Comparison of ENCODE assay signal across 12 cellular contexts in genomic region chr6:133891814-133892443, GRCh38. TPM values are rescaled to one million over a fixed set of nuclear protein-coding genes. Genes with fewer than 3 reads are reported as not detected.
A peak's percentile ranks its signal among the peaks of the same experiment; 100 is the strongest.
DNase-seq lines count a peak whose midpoint lies in the region; ATAC-seq and FAIRE-seq lines count a peak whose summit lies in the region.
"Had no signal": no experiment of that assay in that cellular context is flagged by ENCODE, and none has a peak within 500 bp of the region (broad histone marks: within the 10 kb centered on the region; RNA-seq: fewer than 3 reads in every experiment).

No MANE protein-coding gene starts in this region.

- H3K27me3 Mint-ChIP-seq in stimulated activated naive CD8-positive, alpha-beta T cell treated with anti-CD3 and anti-CD28 coated beads, Interleukin-15, Interleukin-2, amounts not matched to agents 100 ng/mL and 50 ng/mL, for 24 hours = peaks cover 93% of the 10 kb centered on the region
- H3K27me3 Mint-ChIP-seq in effector memory CD8-positive, alpha-beta T cell = peaks cover 97 to 100% of the 10 kb centered on the region in 2 donors
- H3K27me3 Mint-ChIP-seq in naive thymus-derived CD8-positive, alpha-beta T cell = peaks cover 60 to 100% (median 83%) of the 10 kb centered on the region in 5 donors

- no peak for ATAC-seq in stimulated activated naive CD8-positive, alpha-beta T cell treated with anti-CD3 and anti-CD28 coated beads, Interleukin-15, Interleukin-2, amounts not matched to agents 100 U/mL and 50 U/mL, for 24 hours
- ATAC-seq in effector memory CD8-positive, alpha-beta T cell (replicated peaks) = no peak
- ATAC-seq in naive thymus-derived CD8-positive, alpha-beta T cell = no peak
- no peak for ATAC-seq in HG03469 (IDR thresholded peaks at IDR 0.05; ENCODE audit: unreplicated experiment)
- no peak for ATAC-seq in GM19455 (IDR thresholded peaks at IDR 0.05; ENCODE audit: unreplicated experiment)

- DNase-seq in stimulated activated naive CD8-positive, alpha-beta T cell treated with anti-CD3 and anti-CD28 coated beads, Interleukin-15, Interleukin-2, amounts not matched to agents 100 U/mL and 50 U/mL, for 24 hours = no peak
- DNase-seq in effector memory CD8-positive, alpha-beta T cell = no peak
- no peak for DNase-seq in naive thymus-derived CD8-positive, alpha-beta T cell
- DNase-seq in NOMO-1 treated with DMSO at 0.1 percent for 48 hours (lab: John Stamatoyannopoulos, UW; ENCODE audit: unreplicated experiment) (no peak), HTR-8/SVneo (ENCODE audit: insufficient read length, low spot score) (no peak)
- DNase-seq: RPMI8226; stimulated activated naive CD4-positive, alpha-beta T cell treated with Interleukin-2 at 50 U/mL for 16 hours had no signal

- H3K4me3 Mint-ChIP-seq in stimulated activated naive CD8-positive, alpha-beta T cell treated with anti-CD3 and anti-CD28 coated beads, Interleukin-15, Interleukin-2, amounts not matched to agents 100 ng/mL and 50 ng/mL, for 24 hours = peak overlapping the region; percentile 27
- H3K4me3 Mint-ChIP-seq in effector memory CD8-positive, alpha-beta T cell = peak overlapping the region; percentile 68 to 73
- peak overlapping the region in 9 of 10 donors; percentile 51 to 78 (median 70) for H3K4me3 Mint-ChIP-seq in naive thymus-derived CD8-positive, alpha-beta T cell

- H3K4me1 Mint-ChIP-seq in stimulated activated naive CD8-positive, alpha-beta T cell treated with anti-CD3 and anti-CD28 coated beads, Interleukin-15, Interleukin-2, amounts not matched to agents 100 ng/mL and 50 ng/mL, for 24 hours (ENCODE audit: low read depth) = peaks cover 43% of the 10 kb centered on the region
- peaks cover 16 to 28% of the 10 kb centered on the region in 2 donors for H3K4me1 Mint-ChIP-seq in effector memory CD8-positive, alpha-beta T cell (ENCODE audit: low read depth in 2 of 2)
- H3K4me1 Mint-ChIP-seq in naive thymus-derived CD8-positive, alpha-beta T cell = peaks cover 18 to 59% (median 39%) of the 10 kb centered on the region in 4 donors

- no peak overlapping the region for H3K27ac Mint-ChIP-seq in stimulated activated naive CD8-positive, alpha-beta T cell treated with anti-CD3 and anti-CD28 coated beads, Interleukin-15, Interleukin-2, amounts not matched to agents 100 ng/mL and 50 ng/mL, for 24 hours
- H3K27ac Mint-ChIP-seq in effector memory CD8-positive, alpha-beta T cell = no peak overlapping the region
- no peak overlapping the region for H3K27ac Mint-ChIP-seq in naive thymus-derived CD8-positive, alpha-beta T cell

- H3K36me3 Mint-ChIP-seq in stimulated activated naive CD8-positive, alpha-beta T cell treated with anti-CD3 and anti-CD28 coated beads, Interleukin-15, Interleukin-2, amounts not matched to agents 100 ng/mL and 50 ng/mL, for 24 hours (ENCODE audit: low read depth) = no peaks in the 10 kb centered on the region
- no peaks in the 10 kb centered on the region for H3K36me3 Mint-ChIP-seq in effector memory CD8-positive, alpha-beta T cell (ENCODE audit: insufficient read depth)
- H3K36me3 Mint-ChIP-seq in naive thymus-derived CD8-positive, alpha-beta T cell = peaks cover 0 to 7% (median 0%) of the 10 kb centered on the region in 3 donors

- POLR2A ChIA-PET in naive thymus-derived CD8-positive, alpha-beta T cell (lab: Charles Lee) = no interaction called here

- H3K9me3 Mint-ChIP-seq in stimulated activated naive CD8-positive, alpha-beta T cell treated with anti-CD3 and anti-CD28 coated beads, Interleukin-15, Interleukin-2, amounts not matched to agents 100 ng/mL and 50 ng/mL, for 24 hours = no peaks in the 10 kb centered on the region
- no peaks in the 10 kb centered on the region for H3K9me3 Mint-ChIP-seq in effector memory CD8-positive, alpha-beta T cell
- H3K9me3 Mint-ChIP-seq in naive thymus-derived CD8-positive, alpha-beta T cell = peaks cover 0 to 7% (median 0%) of the 10 kb centered on the region in 9 donors

- FAIRE-seq in HTR-8/SVneo (lab: Jason Lieb, UNC) = no peak
- FAIRE-seq: bronchial epithelial cell had no signal

RNA-seq across cellular contexts. Expression of gene TCF21, which starts 3.0 kb away (rescaled TPM):
- total RNA-seq in naive thymus-derived CD8-positive, alpha-beta T cell = not detected
- not detected for polyA plus RNA-seq in naive thymus-derived CD8-positive, alpha-beta T cell
- total RNA-seq: mononuclear cell had no signal
